Comparison of ENCODE assay signal across 37 cellular contexts in genomic region chr18:63544017-63544416, GRCh38. TPM values are rescaled to one million over a fixed set of nuclear protein-coding genes. Genes with fewer than 3 reads are reported as not detected.
"Had no signal": no experiment of that assay in that cellular context is flagged by ENCODE, and none has a peak within 500 bp of the region (broad histone marks: within the 10 kb centered on the region; RNA-seq: fewer than 3 reads in every experiment).

No MANE protein-coding gene starts in this region.

- DNase-seq: activated B cell treated with CpG ODN at 0.5 μM for 24 hours; activated CD4-positive, alpha-beta memory T cell treated with anti-CD3 and anti-CD28 coated beads for 36 hours; activated CD4-positive, alpha-beta T cell treated with anti-CD3 and anti-CD28 coated beads for 4 hours; activated CD4-positive, alpha-beta T cell treated with anti-CD3 and anti-CD28 coated beads, Interleukin-2, amount 50 U/mL, for 1 hour; activated CD4-positive, alpha-beta T cell treated with anti-CD3 and anti-CD28 coated beads, Interleukin-2, amount 50 U/mL, for 4 hours; activated CD4-positive, CD25-positive, alpha-beta regulatory T cell treated with anti-CD3 and anti-CD28 coated beads, Interleukin-2, amount 50 U/mL, for 72 hours; activated CD8-positive, alpha-beta memory T cell treated with anti-CD3 and anti-CD28 coated beads, Interleukin-2, amount 50 U/mL, for 4 hours; activated CD8-positive, alpha-beta T cell treated with anti-CD3 and anti-CD28 coated beads for 36 hours; activated effector memory CD4-positive, alpha-beta T cell treated with anti-CD3 and anti-CD28 coated beads, Interleukin-2, amount 50 U/mL, for 16 hours; activated gamma-delta T cell treated with Interleukin-2 at 50 U/mL for 16 hours; activated naive CD4-positive, alpha-beta T cell; activated naive CD4-positive, alpha-beta T cell treated with anti-CD3 and anti-CD28 coated beads for 36 hours; activated naive CD4-positive, alpha-beta T cell treated with anti-CD3 and anti-CD28 coated beads, Interleukin-2, amount 50 U/mL, for 16 hours; activated naive CD8-positive, alpha-beta T cell treated with anti-CD3 and anti-CD28 coated beads for 36 hours; activated T-cell treated with anti-CD3 and anti-CD28 coated beads for 4 hours; activated T-cell treated with anti-CD3 and anti-CD28 coated beads, Interleukin-2, amount 50 U/mL, for 1 hour; activated T-cell treated with anti-CD3 and anti-CD28 coated beads, Interleukin-2, amount 50 U/mL, for 4 hours; activated T-cell treated with anti-CD3 and anti-CD28 coated beads, Interleukin-2, amount 50 U/mL, for 72 hours; adrenal gland; amniotic stem cell; aorta; body of pancreas; brain microvascular endothelial cell; central memory CD4-positive, alpha-beta T cell; T-helper 2 cell; T-helper 9 cell had no signal

- H3K9me3 ChIP-seq: adrenal gland, body of pancreas, breast epithelium had no signal

- H3K27ac ChIP-seq: adrenal gland, body of pancreas, brain microvascular endothelial cell, breast epithelium, VCaP had no signal

- H3K27me3 ChIP-seq: body of pancreas, brain microvascular endothelial cell, breast epithelium had no signal

- H3K4me3 ChIP-seq: adrenal gland, body of pancreas, breast epithelium had no signal

- H3K36me3 ChIP-seq: adrenal gland, brain microvascular endothelial cell, breast epithelium had no signal

- ATAC-seq: activated CD8-positive, alpha-beta T cell treated with anti-CD3 and anti-CD28 coated beads for 36 hours; activated naive CD4-positive, alpha-beta T cell treated with anti-CD3 and anti-CD28 coated beads, Interleukin-2, amount 50 U/mL, for 72 hours; activated T-cell treated with anti-CD3 and anti-CD28 coated beads, Interleukin-2, amount 50 U/mL, for 4 hours; activated T-cell treated with anti-CD3 and anti-CD28 coated beads, Interleukin-2, amount 50 U/mL, for 72 hours; activated T-helper 17 cell treated with anti-CD3 and anti-CD28 coated beads, Interleukin-2, amount 50 U/mL, for 72 hours; body of pancreas had no signal

- H3K4me1 ChIP-seq: body of pancreas, breast epithelium had no signal

- FAIRE-seq: astrocyte, TTC549 had no signal

RNA-seq across cellular contexts. Expression of gene SERPINB12, which starts 1.8 kb away (rescaled TPM):
- total RNA-seq: activated B cell treated with CpG ODN at 0.5 μM for 24 hours; activated CD4-positive, alpha-beta memory T cell treated with anti-CD3 and anti-CD28 coated beads for 36 hours; activated CD4-positive, alpha-beta T cell treated with anti-CD3 and anti-CD28 coated beads, Interleukin-2, amount 10 ng/mL, durations not matched to agents 24 days and 14 days; activated CD8-positive, alpha-beta memory T cell treated with anti-CD3 and anti-CD28 coated beads for 36 hours; activated CD8-positive, alpha-beta T cell treated with anti-CD3 and anti-CD28 coated beads for 36 hours; activated naive CD4-positive, alpha-beta T cell treated with anti-CD3 and anti-CD28 coated beads for 36 hours; activated naive CD4-positive, alpha-beta T cell treated with anti-CD3 and anti-CD28 coated beads, Interleukin-2, amount 50 U/mL, for 72 hours; activated naive CD8-positive, alpha-beta T cell treated with anti-CD3 and anti-CD28 coated beads for 36 hours; activated T-cell treated with anti-CD3 and anti-CD28 coated beads, Interleukin-2, amount 50 U/mL, for 4 hours; activated T-cell treated with anti-CD3 and anti-CD28 coated beads, Interleukin-2, amount 50 U/mL, for 72 hours; activated T-helper 1 cell treated with anti-CD3 and anti-CD28 coated beads, Interleukin-12 subunit alpha, Interleukin-12 subunit beta, Interleukin-2, Interleukin-4 antibody, amounts not matched to agents 30 ng/mL and 10 ng/mL and 1 ng/mL, durations not matched to agents 14 hours and 24 hours and 36 hours; activated T-helper 17 cell treated with anti-CD3 and anti-CD28 coated beads, Interleukin-2, amount 50 U/mL, for 72 hours; adrenal gland; aorta; astrocyte; body of pancreas; breast epithelium; cardiac septum; cerebellum had no signal
- polyA plus RNA-seq: adrenal gland, aorta had no signal

RNA-seq across cellular contexts. Expression of gene SERPINB13, which starts 43.1 kb away (rescaled TPM):
- total RNA-seq: activated B cell treated with CpG ODN at 0.5 μM for 24 hours; activated CD4-positive, alpha-beta memory T cell treated with anti-CD3 and anti-CD28 coated beads for 36 hours; activated CD4-positive, alpha-beta T cell treated with anti-CD3 and anti-CD28 coated beads, Interleukin-2, amount 10 ng/mL, durations not matched to agents 24 days and 14 days; activated CD8-positive, alpha-beta memory T cell treated with anti-CD3 and anti-CD28 coated beads for 36 hours; activated CD8-positive, alpha-beta T cell treated with anti-CD3 and anti-CD28 coated beads for 36 hours; activated naive CD4-positive, alpha-beta T cell treated with anti-CD3 and anti-CD28 coated beads for 36 hours; activated naive CD4-positive, alpha-beta T cell treated with anti-CD3 and anti-CD28 coated beads, Interleukin-2, amount 50 U/mL, for 72 hours; activated naive CD8-positive, alpha-beta T cell treated with anti-CD3 and anti-CD28 coated beads for 36 hours; activated T-cell treated with anti-CD3 and anti-CD28 coated beads, Interleukin-2, amount 50 U/mL, for 4 hours; activated T-cell treated with anti-CD3 and anti-CD28 coated beads, Interleukin-2, amount 50 U/mL, for 72 hours; activated T-helper 1 cell treated with anti-CD3 and anti-CD28 coated beads, Interleukin-12 subunit alpha, Interleukin-12 subunit beta, Interleukin-2, Interleukin-4 antibody, amounts not matched to agents 30 ng/mL and 10 ng/mL and 1 ng/mL, durations not matched to agents 14 hours and 24 hours and 36 hours; activated T-helper 17 cell treated with anti-CD3 and anti-CD28 coated beads, Interleukin-2, amount 50 U/mL, for 72 hours; adrenal gland; aorta; astrocyte; body of pancreas; breast epithelium; cardiac septum; cerebellum had no signal
